Comparison of ENCODE assay signal across 8 cellular contexts in the genomic region with DNA sequence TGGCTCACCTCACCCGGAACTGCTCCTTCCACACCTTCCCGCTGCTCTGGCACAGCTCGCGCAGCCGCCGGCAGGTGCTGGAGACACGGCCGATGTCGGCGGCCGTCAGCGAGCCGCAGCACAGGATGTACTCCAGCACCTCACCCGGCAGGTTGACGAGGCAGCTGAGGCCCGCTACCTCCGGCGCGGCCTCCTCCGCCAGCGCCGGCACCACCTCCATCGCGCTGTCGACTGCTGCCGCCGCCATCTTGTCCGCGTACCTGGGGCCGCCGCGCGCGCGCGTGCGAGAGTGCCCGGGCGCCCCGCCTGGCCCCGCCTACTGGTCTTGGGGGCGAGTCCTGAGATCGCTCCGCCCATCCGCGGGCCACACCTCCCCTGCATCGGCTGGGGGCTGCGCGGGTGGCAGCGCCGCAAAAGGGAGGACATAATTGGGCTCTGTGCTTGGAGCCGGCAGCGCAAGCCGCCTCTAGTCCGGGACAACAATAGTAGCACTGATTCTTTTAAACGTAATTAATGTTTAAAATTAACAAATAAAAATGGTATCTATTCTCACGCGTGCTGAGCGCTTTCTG. TPM values are rescaled to one million over a fixed set of nuclear protein-coding genes. Genes with fewer than 3 reads are reported as not detected.
DNase-seq lines count a peak whose midpoint lies in the region; ATAC-seq and TF ChIP-seq lines count a peak whose summit lies in the region.

A gene with protein sequence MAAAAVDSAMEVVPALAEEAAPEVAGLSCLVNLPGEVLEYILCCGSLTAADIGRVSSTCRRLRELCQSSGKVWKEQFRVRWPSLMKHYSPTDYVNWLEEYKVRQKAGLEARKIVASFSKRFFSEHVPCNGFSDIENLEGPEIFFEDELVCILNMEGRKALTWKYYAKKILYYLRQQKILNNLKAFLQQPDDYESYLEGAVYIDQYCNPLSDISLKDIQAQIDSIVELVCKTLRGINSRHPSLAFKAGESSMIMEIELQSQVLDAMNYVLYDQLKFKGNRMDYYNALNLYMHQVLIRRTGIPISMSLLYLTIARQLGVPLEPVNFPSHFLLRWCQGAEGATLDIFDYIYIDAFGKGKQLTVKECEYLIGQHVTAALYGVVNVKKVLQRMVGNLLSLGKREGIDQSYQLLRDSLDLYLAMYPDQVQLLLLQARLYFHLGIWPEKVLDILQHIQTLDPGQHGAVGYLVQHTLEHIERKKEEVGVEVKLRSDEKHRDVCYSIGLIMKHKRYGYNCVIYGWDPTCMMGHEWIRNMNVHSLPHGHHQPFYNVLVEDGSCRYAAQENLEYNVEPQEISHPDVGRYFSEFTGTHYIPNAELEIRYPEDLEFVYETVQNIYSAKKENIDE (minus strand): TSS at position 261 of the 572 bp plus-strand sequence. CDS start 14 bp downstream, at position 247.

- peak; percentile 95 for ATAC-seq in activated CD8-positive, alpha-beta memory T cell treated with anti-CD3 and anti-CD28 coated beads, Interleukin-2, amount 10 ng/mL, durations not matched to agents 7 days and 5 days

- H3K27ac Mint-ChIP-seq in activated CD8-positive, alpha-beta memory T cell treated with anti-CD3 and anti-CD28 coated beads, Interleukin-2, amount 10 ng/mL, durations not matched to agents 7 days and 5 days = peak within 1 kb of the TSS; percentile 82

- H3K9ac ChIP-seq in endocrine pancreas (ENCODE audit: control insufficient read depth, insufficient read depth, low read length) = peak within 1 kb of the TSS; percentile 92

- CTCF ChIA-PET in activated CD8-positive, alpha-beta memory T cell treated with anti-CD3 and anti-CD28 coated beads, Interleukin-2, amount 10 ng/mL, durations not matched to agents 7 days and 5 days (lab: Charles Lee) = interaction anchor here (1.5 kb wide), 1 partner anchor 164 kb away, joined by 3 read pairs; no protein-coding TSS in a partner anchor

- peaks cover 16% of the 10 kb centered on the region for H3K36me3 Mint-ChIP-seq in activated CD8-positive, alpha-beta memory T cell treated with anti-CD3 and anti-CD28 coated beads, Interleukin-2, amount 10 ng/mL, durations not matched to agents 7 days and 5 days

- DNase-seq in CMK (ENCODE audit: low read depth) = peak; percentile 51
- DNase-seq in GM20000 (ENCODE audit: low spot score) = peak; percentile 98
- DNase-seq in HT-29 (ENCODE audit: low spot score) = peak; percentile 79
- DNase-seq in NK-92 treated with Interleukin-12 subunit alpha and Interleukin-12 subunit beta, amount 100 ng/mL, for 24 hours (lab: John Stamatoyannopoulos, UW) = peak; percentile 71
- peak; percentile 93 for DNase-seq in activated CD8-positive, alpha-beta memory T cell treated with anti-CD3 and anti-CD28 coated beads, Interleukin-2, amount 10 ng/mL, durations not matched to agents 7 days and 5 days
- peak; percentile 95 for DNase-seq in mesenteric fat pad (ENCODE audit: low spot score)
- DNase-seq in stimulated activated CD8-positive, alpha-beta memory T cell treated with anti-CD3 and anti-CD28 coated beads, Interleukin-15, amount 100 ng/mL, for 1 hour (ENCODE audit: low read depth) = peak; percentile 88

- H3K27me3 Mint-ChIP-seq in activated CD8-positive, alpha-beta memory T cell treated with anti-CD3 and anti-CD28 coated beads, Interleukin-2, amount 10 ng/mL, durations not matched to agents 7 days and 5 days = peaks cover 14% of the 10 kb centered on the region

- no peak for TF ChIP-seq CTCF in GM20000 (IDR thresholded peaks at IDR 0.05; ENCODE audit: extremely low read depth, missing control alignments)

- H3K36me3 ChIP-seq in endocrine pancreas (ENCODE audit: control insufficient read depth, insufficient read depth, low read length) = no peaks in the 10 kb centered on the region

- H3K9me3 Mint-ChIP-seq in activated CD8-positive, alpha-beta memory T cell treated with anti-CD3 and anti-CD28 coated beads, Interleukin-2, amount 10 ng/mL, durations not matched to agents 7 days and 5 days (ENCODE audit: low read depth) = peaks cover 4% of the 10 kb centered on the region

- H3K27me3 ChIP-seq in endocrine pancreas (ENCODE audit: control insufficient read depth, insufficient read depth, low read length) = no peaks in the 10 kb centered on the region

- no peaks in the 10 kb centered on the region for H3K4me1 ChIP-seq in endocrine pancreas (ENCODE audit: control insufficient read depth, insufficient read depth, low read length)

- H3K4me3 ChIP-seq in endocrine pancreas (ENCODE audit: control insufficient read depth, insufficient read depth, low read length) = peak within 1 kb of the TSS; percentile 77

- H3K9me3 ChIP-seq in endocrine pancreas (ENCODE audit: control insufficient read depth, low read length) = no peaks in the 10 kb centered on the region

- peaks cover 22% of the 10 kb centered on the region for H3K4me1 Mint-ChIP-seq in activated CD8-positive, alpha-beta memory T cell treated with anti-CD3 and anti-CD28 coated beads, Interleukin-2, amount 10 ng/mL, durations not matched to agents 7 days and 5 days

- H3K4me3 Mint-ChIP-seq in activated CD8-positive, alpha-beta memory T cell treated with anti-CD3 and anti-CD28 coated beads, Interleukin-2, amount 10 ng/mL, durations not matched to agents 7 days and 5 days = peak within 1 kb of the TSS; percentile 84

RNA-seq across cellular contexts. Expression of the gene that starts here (rescaled TPM):
- 123 and 131 TPM in 2 replicates for total RNA-seq in HT-29 (2014; rRNA removed; shearing (Covaris generic))
- total RNA-seq in activated CD8-positive, alpha-beta memory T cell treated with anti-CD3 and anti-CD28 coated beads, Interleukin-2, amount 10 ng/mL, durations not matched to agents 7 days and 5 days = 10 to 100 TPM; 21.7 to 26.2 TPM
- total RNA-seq in mesenteric fat pad = 17.4 TPM

Comparison
In these comparisons a context has a peak if more than half of its experiments do, and no peak if none do; other contexts are left out.
1. Peak in every context shown above with its lines: DNase-seq, ATAC-seq and H3K4me3 ChIP-seq.